Comparison of ENCODE assay signal across 8 cellular contexts in the genomic region with DNA sequence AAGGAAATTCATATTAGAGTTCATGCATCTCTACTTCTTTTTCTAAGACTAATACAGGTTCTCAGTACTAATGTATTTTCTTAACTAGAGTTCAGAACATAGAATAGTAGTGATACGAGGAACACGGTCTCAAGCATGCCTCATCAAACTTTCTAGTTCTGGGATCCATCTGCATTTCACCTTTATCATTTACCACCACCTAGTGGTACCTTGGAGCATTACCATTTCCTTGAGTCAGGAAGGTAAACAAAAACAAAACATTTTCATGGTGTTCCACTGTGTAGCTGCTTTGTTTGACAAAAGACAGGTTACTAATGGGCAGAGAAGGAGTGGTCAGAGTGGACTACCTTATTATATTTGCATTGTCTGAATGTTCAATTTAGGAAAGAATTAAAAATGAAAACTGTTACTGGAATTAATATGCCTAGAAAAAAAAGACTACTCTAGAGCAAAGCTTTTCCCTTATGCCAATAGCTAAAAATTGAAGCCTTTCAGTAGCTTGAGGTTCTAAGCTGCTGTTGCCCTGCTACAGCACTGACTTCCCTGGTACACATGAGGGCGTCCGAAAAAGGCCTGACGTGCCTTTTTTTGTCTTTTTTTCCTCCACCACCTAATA. TPM values are rescaled to one million over a fixed set of nuclear protein-coding genes. Genes with fewer than 3 reads are reported as not detected.
DNase-seq lines count a peak whose midpoint lies in the region; ATAC-seq, FAIRE-seq and TF ChIP-seq lines count a peak whose summit lies in the region.

No MANE protein-coding gene starts in this region.

- TF ChIP-seq EP300 in H1 (IDR thresholded peaks at IDR 0.05; ENCODE audit: borderline replicate concordance in 1 of 2, low read depth in 2 of 2, low read length in 2 of 2) = no peak

- POLR2A ChIA-PET in H1 (lab: Charles Lee; ENCODE audit: partially characterized antibody) = no interaction called here

- H3K79me2 ChIP-seq in MM.1S (ENCODE audit: low read length) (no peaks in the 10 kb centered on the region), H1 (ENCODE audit: control insufficient read depth in 1 of 2, insufficient read depth in 2 of 2, low read length in 2 of 2) (no peaks in the 10 kb centered on the region)

- no peaks in the 10 kb centered on the region for H3K23me2 ChIP-seq in H1 (ENCODE audit: low read depth, low read length)

- no peaks in the 10 kb centered on the region for H3K9me3 ChIP-seq in MM.1S (replicated peaks; ENCODE audit: insufficient read depth, low read length)
- no peaks in the 10 kb centered on the region for H3K9me3 ChIP-seq in H1 (ENCODE audit: insufficient read depth in 2 of 2, low read depth in 1 of 2, low read length in 1 of 2)

- peak overlapping the region; percentile 69 for H3K27ac Mint-ChIP-seq in mesothelial cell of epicardium

- H3K27me3 Mint-ChIP-seq in mesothelial cell of epicardium (ENCODE audit: low read depth) = no peaks in the 10 kb centered on the region

- CTCF ChIA-PET in H1 (lab: Charles Lee; ENCODE audit: partially characterized antibody) = interaction anchor here (0.6 to 5.6 kb wide), 41 partner anchors 10 to 1002 kb away, joined by 3 to 51 read pairs (median 4); partner anchors contain the start of genes EPDR1, SFRP4 and TARP

- no peaks in the 10 kb centered on the region for H3K27me3 ChIP-seq in MM.1S (replicated peaks; ENCODE audit: insufficient read depth, low read length)
- no peaks in the 10 kb centered on the region for H3K27me3 ChIP-seq in H1 (replicated peaks in 1 of 4; ENCODE audit: control insufficient read depth in 3 of 4, extremely low read depth in 1 of 4, insufficient read depth in 3 of 4, low read length in 3 of 4)

- no peak overlapping the region for H2BK5ac ChIP-seq in H1 (ENCODE audit: low read depth, low read length)

- H3F3A ChIP-seq in MM.1S (ENCODE audit: insufficient read depth, low read length) = no peaks in the 10 kb centered on the region

- no peak overlapping the region for H4K5ac ChIP-seq in H1 (ENCODE audit: insufficient read length, low read depth, low read length)

- H3K4me3 Mint-ChIP-seq in mesothelial cell of epicardium = no peak overlapping the region

- H3K4ac ChIP-seq in H1 (replicated peaks; ENCODE audit: insufficient read length, low read depth, low read length) = no peak overlapping the region

- no peaks in the 10 kb centered on the region for H3K4me1 Mint-ChIP-seq in mesothelial cell of epicardium

- no peak overlapping the region for H2BK15ac ChIP-seq in H1 (ENCODE audit: low read length)

- H2AFZ ChIP-seq in MM.1S (ENCODE audit: low read length) (no peak overlapping the region), H1 (ENCODE audit: low read length) (no peak overlapping the region)

- no peak overlapping the region for H4K91ac ChIP-seq in H1 (replicated peaks; ENCODE audit: insufficient read length, low read length)

- no peak overlapping the region for H3K9ac ChIP-seq in MM.1S (ENCODE audit: low read length)
- H3K9ac ChIP-seq in H1 (replicated peaks in 1 of 4; ENCODE audit: extremely low read depth in 1 of 4, low read depth in 3 of 4, low read length in 3 of 4) = no peak overlapping the region

- no peak overlapping the region for H3K4me3 ChIP-seq in MM.1S (ENCODE audit: low read length)
- no peak overlapping the region for H3K4me3 ChIP-seq in H1 (ENCODE audit: extremely low read depth in 1 of 4, insufficient read depth in 2 of 4, low read depth in 3 of 4, low read length in 4 of 4)

- no peak overlapping the region for H2BK20ac ChIP-seq in H1 (ENCODE audit: low read length)

- H4K8ac ChIP-seq in H1 (ENCODE audit: extremely low read depth, insufficient read depth, low read length) = no peak overlapping the region

- no peak overlapping the region for H3K56ac ChIP-seq in H1 (replicated peaks; ENCODE audit: insufficient read length, low read depth, low read length)

- peak; percentile 87 to 88 for TF ChIP-seq RAD21 in H1 (IDR thresholded peaks at IDR 0.05 in 1 of 2, conservative IDR thresholded peaks at IDR 0.05 in 1 of 2; ENCODE audit: low read depth in 2 of 2, low read length in 2 of 2)

- H3K27ac ChIP-seq in MM.1S (ENCODE audit: low read length) (no peak overlapping the region), H1 (ENCODE audit: low read depth, low read length) (no peak overlapping the region)

- ATAC-seq in GM21619 (IDR thresholded peaks at IDR 0.05; ENCODE audit: unreplicated experiment) (peak; percentile 40), GM21786 (IDR thresholded peaks at IDR 0.05; ENCODE audit: unreplicated experiment) (no peak)

- H3K4me2 ChIP-seq in MM.1S (ENCODE audit: low read depth, low read length) = no peak overlapping the region
- no peak overlapping the region for H3K4me2 ChIP-seq in H1 (ENCODE audit: insufficient read depth in 1 of 2, low read depth in 2 of 2, low read length in 2 of 2)

- H3K9me3 Mint-ChIP-seq in mesothelial cell of epicardium = no peaks in the 10 kb centered on the region

- H2AK5ac ChIP-seq in H1 (ENCODE audit: low read depth, low read length) = no peak overlapping the region

- peaks cover 41% of the 10 kb centered on the region for H3K36me3 Mint-ChIP-seq in mesothelial cell of epicardium

- H3K36me3 ChIP-seq in MM.1S (replicated peaks; ENCODE audit: insufficient read depth, low read length) (no peaks in the 10 kb centered on the region), H1 (ENCODE audit: control insufficient read depth in 2 of 4, insufficient read depth in 4 of 4, low read length in 3 of 4) (peaks cover 0 to 17% (median 14%) of the 10 kb centered on the region in 4 experiments; a peak in 6 of 8 replicates)

- WGBS in H1 (ENCODE audit: extremely low coverage in 1 of 2, insufficient coverage in 1 of 2, insufficient read length in 1 of 2, insufficient replicate concordance in 2 of 2, low coverage in 1 of 2, low lambda C conversion rate in 2 of 2, missing lambda C conversion rate in 1 of 2), 2 experiments = 93% methylated on average over 5 of the region's 5 CpGs; no CpG with 5 or more reads in 1 of the 2 experiments

- TF ChIP-seq CTCF in MM.1S (IDR thresholded peaks at IDR 0.05; ENCODE audit: low read length) = peak; percentile 92
- TF ChIP-seq CTCF in H1 (IDR thresholded peaks at IDR 0.05; ENCODE audit: control extremely low read depth in 1 of 3, insufficient read depth in 1 of 3, low read depth in 1 of 3, low read length in 3 of 3) = peak in 2 of 3 experiments; percentile 77 to 80; a peak in 3 of 4 replicates
- TF ChIP-seq CTCF in mesothelial cell of epicardium (IDR thresholded peaks at IDR 0.05; ENCODE audit: unreplicated experiment) = peak; percentile 88

- DNase-seq in DMS53 treated with DMSO at 0.1 percent for 48 hours (lab: John Stamatoyannopoulos, UW; ENCODE audit: unreplicated experiment) (peak; percentile 56), MM.1S (peak; percentile 63), SHP77 treated with DMSO at 0.1 percent for 48 hours (lab: John Stamatoyannopoulos, UW) (peak; percentile 49), H1 (ENCODE audit: low read depth in 1 of 2, low spot score in 2 of 2) (no peak), mesothelial cell of epicardium (ENCODE audit: low spot score in 2 of 2, unreplicated experiment in 2 of 2) (no peak), nucleus accumbens (lab: John Stamatoyannopoulos, UW) (no peak)

- H3K14ac ChIP-seq in H1 (ENCODE audit: insufficient read length) = no peak overlapping the region

- TF ChIP-seq POLR2A in H1 (IDR thresholded peaks at IDR 0.05; ENCODE audit: control extremely low read depth in 1 of 2, low read depth in 2 of 2, low read length in 2 of 2) = no peak

- no peak overlapping the region for H3K18ac ChIP-seq in H1 (ENCODE audit: extremely low read depth, low read length)

- H2BK12ac ChIP-seq in H1 (ENCODE audit: low read depth, low read length) = no peak overlapping the region

- H2BK120ac ChIP-seq in H1 (replicated peaks; ENCODE audit: low read depth, low read length) = no peak overlapping the region

- H3K79me1 ChIP-seq in H1 (ENCODE audit: low read depth, low read length) = no peaks in the 10 kb centered on the region

- H3K4me1 ChIP-seq in MM.1S (ENCODE audit: low read length) = no peaks in the 10 kb centered on the region
- H3K4me1 ChIP-seq in H1 (replicated peaks in 1 of 4; ENCODE audit: control insufficient read depth in 3 of 4, insufficient read depth in 4 of 4, low read length in 3 of 4) = no peaks in the 10 kb centered on the region

- H3K9me2 ChIP-seq in MM.1S (replicated peaks; ENCODE audit: insufficient read depth, low read length) = no peaks in the 10 kb centered on the region

- FAIRE-seq in H1 (lab: Jason Lieb, UNC) = peak; percentile 48

- H4K20me1 ChIP-seq in MM.1S (ENCODE audit: insufficient read depth, low read length) (no peaks in the 10 kb centered on the region), H1 (replicated peaks in 1 of 2; ENCODE audit: control insufficient read depth in 1 of 2, insufficient read depth in 2 of 2, low read length in 2 of 2) (no peaks in the 10 kb centered on the region)

- no peak overlapping the region for H3K23ac ChIP-seq in H1 (ENCODE audit: insufficient read length)

TF ChIP-seq in H1, 55 proteins besides CTCF, POLR2A, EP300 and RAD21 (continues in another document):
- no peak for TF ChIP-seq SIX5 (IDR thresholded peaks at IDR 0.05; ENCODE audit: low read depth, low read length)

RNA-seq across cellular contexts. Expression of gene STARD3NL, which starts 44.5 kb away (rescaled TPM):
- total RNA-seq in H1 (2021; fragmentation: NEBNext Ultra II Directional; extraction: Animal tissue kit (Norgen Biotek cat#: 25700)) = 33.1 and 40.5 TPM in 2 replicates
- 15.6 and 27.1 TPM in 2 replicates for polyA plus RNA-seq in H1 (2011; rRNA removed)
- polyA plus RNA-seq in H1 (2011; cell fraction: cytosol; rRNA removed) = 30.4 TPM
- polyA plus RNA-seq in H1 (2011; cell fraction: nucleus; rRNA removed) = 14.7 TPM
- 23.2 to 35.8 TPM (median 27.3 TPM) in 4 replicates for polyA plus RNA-seq in H1 (2012, experiment 1 of 2)
- 21.3 TPM for polyA plus RNA-seq in H1 (2012, experiment 2 of 2)
- polyA plus RNA-seq in H1 (2013, experiment 1 of 2) = 31.2 TPM
- polyA plus RNA-seq in H1 (2013, experiment 2 of 2) = 35.3 TPM
- polyA minus RNA-seq in H1 (2011; rRNA and poly(A)+ RNA removed) = 21.4 and 22.2 TPM in 2 replicates
- 14.2 TPM for polyA minus RNA-seq in H1 (2011; cell fraction: cytosol; rRNA and poly(A)+ RNA removed)
- 18.4 TPM for polyA minus RNA-seq in H1 (2011; cell fraction: nucleus; rRNA and poly(A)+ RNA removed)
- total RNA-seq in mesothelial cell of epicardium = 36.5 to 36.9 TPM (median 36.8 TPM) in 3 replicates

Comparison
In these comparisons a context has a peak if more than half of its experiments do, and no peak if none do; other contexts are left out.
1. DNase-seq: peak in DMS53 treated with DMSO at 0.1 percent for 48 hours (single experiment), MM.1S (single experiment) and SHP77 treated with DMSO at 0.1 percent for 48 hours (single experiment); none in H1 (0 of 2), mesothelial cell of epicardium (0 of 2) and nucleus accumbens (0 of 56).
2. Peak in every context shown above with its lines, with median percentiles within 50 percentile points of each other: CTCF ChIP-seq.